1 cellular context compared by ENCODE assay signal in genomic region chr11:14643697-14644395, GRCh38.
TF ChIP-seq lines count a peak whose summit lies in the region.

PDE3B (plus strand) TSS chr11:14643804; CDS start chr11:14644076, 272 bp downstream.

TF ChIP-seq in HepG2, 621 proteins besides CTCF, POLR2A, EP300 and RAD21 (continued from another document and continues in another):
- TF ChIP-seq HNRNPLL (IDR thresholded peaks at IDR 0.05; ENCODE audit: low read depth, low read length, poor library complexity, severe bottlenecking) (peak; percentile 60), BCL6 (CRISPR knock-in tag; IDR thresholded peaks at IDR 0.05) (no peak; the same call in 1 of the 2 replicates), BRD4 (CRISPR knock-in tag; IDR thresholded peaks at IDR 0.05) (0 out of 2 replicates have a peak, but pooled peaks have one; percentile 6), ZNF136 (CRISPR knock-in tag; IDR thresholded peaks at IDR 0.05; ENCODE audit: low read depth) (no peak), ZNF629 (CRISPR knock-in tag; conservative IDR thresholded peaks at IDR 0.05) (no peak), TFE3 (CRISPR knock-in tag; IDR thresholded peaks at IDR 0.05) (no peak), SOX5 (CRISPR knock-in tag; IDR thresholded peaks at IDR 0.05; ENCODE audit: borderline replicate concordance) (0 out of 2 replicates have a peak, but pooled peaks have one; percentile 20), GABPB1 (CRISPR knock-in tag; IDR thresholded peaks at IDR 0.05) (peak; percentile 63; the same call in 1 of the 2 replicates), ZNF777 (CRISPR knock-in tag; IDR thresholded peaks at IDR 0.05) (peak; percentile 32; the same call in 1 of the 2 replicates), SMYD3 (CRISPR knock-in tag; IDR thresholded peaks at IDR 0.05) (no peak), ZNF121 (CRISPR knock-in tag; IDR thresholded peaks at IDR 0.05) (peak; percentile 16; the same call in 1 of the 2 replicates), HNRNPUL1 (IDR thresholded peaks at IDR 0.05; ENCODE audit: low read depth, low read length) (no peak), KDM5A (IDR thresholded peaks at IDR 0.05; ENCODE audit: borderline replicate concordance, low read length) (no peak), THAP11 (CRISPR knock-in tag; IDR thresholded peaks at IDR 0.05) (0 out of 2 replicates have a peak, but pooled peaks have one; percentile 10), NFE2L1 (CRISPR knock-in tag; IDR thresholded peaks at IDR 0.05; ENCODE audit: borderline replicate concordance) (no peak), ZNF883 (CRISPR knock-in tag; IDR thresholded peaks at IDR 0.05; ENCODE audit: not compliant biosample characterization) (no peak), PAF1 (CRISPR knock-in tag; IDR thresholded peaks at IDR 0.05) (no peak), ZNF354B (CRISPR knock-in tag; IDR thresholded peaks at IDR 0.05) (no peak), HOXA5 (CRISPR knock-in tag; IDR thresholded peaks at IDR 0.05) (0 out of 2 replicates have a peak, but pooled peaks have one; percentile 72), ZNF280B (CRISPR knock-in tag; IDR thresholded peaks at IDR 0.05; ENCODE audit: borderline replicate concordance) (peak; percentile 50; the same call in 1 of the 2 replicates), MTA1 (CRISPR knock-in tag; IDR thresholded peaks at IDR 0.05; ENCODE audit: borderline replicate concordance) (no peak), E2F1 (CRISPR knock-in tag; IDR thresholded peaks at IDR 0.05) (peak; percentile 27; the same call in 1 of the 2 replicates), ATF4 (CRISPR knock-in tag; IDR thresholded peaks at IDR 0.05) (0 out of 4 replicates have a peak, but pooled peaks of 1 of the 2 experiments have one; percentile 14), ZNF235 (CRISPR knock-in tag; IDR thresholded peaks at IDR 0.05; ENCODE audit: borderline replicate concordance) (peak; percentile 59; the same call in 1 of the 2 replicates), ZFP37 (CRISPR knock-in tag; IDR thresholded peaks at IDR 0.05; ENCODE audit: borderline replicate concordance) (no peak; the same call in 1 of the 2 replicates), ZNF17 (CRISPR knock-in tag; IDR thresholded peaks at IDR 0.05) (no peak), ZFP90 (CRISPR knock-in tag; IDR thresholded peaks at IDR 0.05; ENCODE audit: borderline replicate concordance) (peak; percentile 78), PRPF4 (IDR thresholded peaks at IDR 0.05; ENCODE audit: low read depth, low read length, poor library complexity, severe bottlenecking) (no peak), KAT2B (IDR thresholded peaks at IDR 0.05; ENCODE audit: borderline replicate concordance, low read depth, low read length) (no peak), TMF1 (CRISPR knock-in tag; IDR thresholded peaks at IDR 0.05; ENCODE audit: low read depth) (no peak), MIXL1 (CRISPR knock-in tag; IDR thresholded peaks at IDR 0.05) (no peak), EED (CRISPR knock-in tag; IDR thresholded peaks at IDR 0.05) (no peak; the same call in 1 of the 2 replicates), ZNF124 (CRISPR knock-in tag; IDR thresholded peaks at IDR 0.05) (no peak), KDM5B (CRISPR knock-in tag; IDR thresholded peaks at IDR 0.05; ENCODE audit: borderline replicate concordance) (peak; percentile 43; the same call in 1 of the 2 replicates), RXRA (CRISPR knock-in tag; IDR thresholded peaks at IDR 0.05) (no peak), KDM4B (CRISPR knock-in tag; IDR thresholded peaks at IDR 0.05) (0 out of 2 replicates have a peak, but pooled peaks have one; percentile 11), MTF2 (CRISPR knock-in tag; IDR thresholded peaks at IDR 0.05; ENCODE audit: borderline replicate concordance) (peak; percentile 65; the same call in 1 of the 2 replicates), ZMAT3 (CRISPR knock-in tag; conservative IDR thresholded peaks at IDR 0.05) (peak; percentile 54; the same call in 1 of the 2 replicates), ZFX (CRISPR knock-in tag; IDR thresholded peaks at IDR 0.05; ENCODE audit: low read depth) (peak; percentile 8; the same call in 1 of the 2 replicates), HOXA3 (CRISPR knock-in tag; IDR thresholded peaks at IDR 0.05) (no peak; the same call in 1 of the 2 replicates), PAWR (CRISPR knock-in tag; IDR thresholded peaks at IDR 0.05; ENCODE audit: borderline replicate concordance) (no peak), NFIB (CRISPR knock-in tag; IDR thresholded peaks at IDR 0.05; ENCODE audit: borderline replicate concordance) (no peak), HNF1B (CRISPR knock-in tag; IDR thresholded peaks at IDR 0.05) (no peak), THAP8 (CRISPR knock-in tag; IDR thresholded peaks at IDR 0.05; ENCODE audit: borderline replicate concordance) (no peak; the same call in 1 of the 2 replicates), ELK4 (CRISPR knock-in tag; IDR thresholded peaks at IDR 0.05; ENCODE audit: borderline replicate concordance) (no peak), ZNF451 (CRISPR knock-in tag; IDR thresholded peaks at IDR 0.05) (peak; percentile 4; the same call in 1 of the 2 replicates), KLF11 (CRISPR knock-in tag; IDR thresholded peaks at IDR 0.05) (no peak), ATF7 (IDR thresholded peaks at IDR 0.05) (no peak), ATF7 (CRISPR knock-in tag; IDR thresholded peaks at IDR 0.05) (no peak), CBFB (CRISPR knock-in tag; IDR thresholded peaks at IDR 0.05) (peak; percentile 19; the same call in 1 of the 2 replicates), ZBTB25 (CRISPR knock-in tag; IDR thresholded peaks at IDR 0.05) (no peak), CENPT (CRISPR knock-in tag; IDR thresholded peaks at IDR 0.05; ENCODE audit: low read depth) (no peak), ZNF414 (CRISPR knock-in tag; IDR thresholded peaks at IDR 0.05) (0 out of 2 replicates have a peak, but pooled peaks have one; percentile 62), CCDC6 (CRISPR knock-in tag; IDR thresholded peaks at IDR 0.05) (peak; percentile 78), ZNF337 (CRISPR knock-in tag; IDR thresholded peaks at IDR 0.05; ENCODE audit: borderline replicate concordance, low read depth) (no peak), ZNF335 (CRISPR knock-in tag; IDR thresholded peaks at IDR 0.05) (no peak), SNAPC2 (CRISPR knock-in tag; IDR thresholded peaks at IDR 0.05) (no peak), SKIL (CRISPR knock-in tag; IDR thresholded peaks at IDR 0.05; ENCODE audit: borderline replicate concordance) (no peak)
